Comparison of ENCODE assay signal across 8 cellular contexts in genomic region chr9:130239741-130240241, GRCh38. TPM values are rescaled to one million over a fixed set of nuclear protein-coding genes. Genes with fewer than 3 reads are reported as not detected.
DNase-seq lines count a peak whose midpoint lies in the region; ATAC-seq and TF ChIP-seq lines count a peak whose summit lies in the region.

No MANE protein-coding gene starts in this region.

- intact Hi-C loops in sigmoid colon (cut with DNase I) (loop anchor here (5.0 kb wide), 2 partner anchors 47 to 357 kb away; no protein-coding TSS in a partner anchor), Right ventricle myocardium superior (cut with DNase I) (loop anchor here (5.0 kb wide), 1 partner anchor 352 kb away; no protein-coding TSS in a partner anchor)

- CTCF ChIA-PET in activated CD8-positive, alpha-beta memory T cell treated with anti-CD3 and anti-CD28 coated beads, Interleukin-2, amount 10 ng/mL, durations not matched to agents 7 days and 5 days (lab: Charles Lee) = interaction anchor here (1.3 to 9.9 kb wide), 5 partner anchors 13 to 502 kb away, joined by 3 to 197 read pairs (median 5); no protein-coding TSS in a partner anchor

- no peak for TF ChIP-seq EP300 in sigmoid colon (IDR thresholded peaks at IDR 0.05)

- H3K27me3 ChIP-seq in sigmoid colon = no peaks in the 10 kb centered on the region

- no peak overlapping the region for H3K4me3 ChIP-seq in sigmoid colon

- peaks cover 0 to 3% (median under 1%) of the 10 kb centered on the region in 4 donors for H3K36me3 ChIP-seq in sigmoid colon

- H3K36me3 Mint-ChIP-seq in activated CD8-positive, alpha-beta memory T cell treated with anti-CD3 and anti-CD28 coated beads, Interleukin-2, amount 10 ng/mL, durations not matched to agents 7 days and 5 days = no peaks in the 10 kb centered on the region

- H3K4me1 ChIP-seq in sigmoid colon = peaks cover 0 to 64% (median 56%) of the 10 kb centered on the region in 4 donors

- no peak for TF ChIP-seq POLR2A in sigmoid colon (IDR thresholded peaks at IDR 0.05)

- no peak for TF ChIP-seq CTCF in sigmoid colon (IDR thresholded peaks at IDR 0.05)

- H3K27ac Mint-ChIP-seq in activated CD8-positive, alpha-beta memory T cell treated with anti-CD3 and anti-CD28 coated beads, Interleukin-2, amount 10 ng/mL, durations not matched to agents 7 days and 5 days = peak overlapping the region; percentile 15

- ATAC-seq in GM19025 (IDR thresholded peaks at IDR 0.05; ENCODE audit: low read depth, unreplicated experiment) (peak; percentile 53), HG03175 (IDR thresholded peaks at IDR 0.05; ENCODE audit: unreplicated experiment) (peak; percentile 44), Right ventricle myocardium superior (ENCODE audit: poor library complexity) (no peak)
- ATAC-seq in activated CD8-positive, alpha-beta memory T cell treated with anti-CD3 and anti-CD28 coated beads, Interleukin-2, amount 10 ng/mL, durations not matched to agents 7 days and 5 days = peak; percentile 28

- DNase-seq in activated CD8-positive, alpha-beta memory T cell treated with anti-CD3 and anti-CD28 coated beads, Interleukin-2, amount 10 ng/mL, durations not matched to agents 7 days and 5 days = peak; percentile 57
- peak; percentile 68 for DNase-seq in sigmoid colon
- no peak for DNase-seq in HuH-7.5 (ENCODE audit: low spot score)
- DNase-seq in Right ventricle myocardium superior = no peak
- DNase-seq in NCI-H446 treated with DMSO at 0.1 percent for 48 hours (lab: John Stamatoyannopoulos, UW) = no peak
- no peak for DNase-seq in OCI-M1 (lab: John Stamatoyannopoulos, UW)

- 36 to 42% methylated on average over 9 of the region's 9 CpGs for WGBS in sigmoid colon, 2 donors

- peaks cover 40% of the 10 kb centered on the region for H3K4me1 Mint-ChIP-seq in activated CD8-positive, alpha-beta memory T cell treated with anti-CD3 and anti-CD28 coated beads, Interleukin-2, amount 10 ng/mL, durations not matched to agents 7 days and 5 days

- no peaks in the 10 kb centered on the region for H3K9me3 Mint-ChIP-seq in activated CD8-positive, alpha-beta memory T cell treated with anti-CD3 and anti-CD28 coated beads, Interleukin-2, amount 10 ng/mL, durations not matched to agents 7 days and 5 days (ENCODE audit: low read depth)

- no peak overlapping the region for H3K4me3 Mint-ChIP-seq in activated CD8-positive, alpha-beta memory T cell treated with anti-CD3 and anti-CD28 coated beads, Interleukin-2, amount 10 ng/mL, durations not matched to agents 7 days and 5 days

- no peaks in the 10 kb centered on the region for H3K27me3 Mint-ChIP-seq in activated CD8-positive, alpha-beta memory T cell treated with anti-CD3 and anti-CD28 coated beads, Interleukin-2, amount 10 ng/mL, durations not matched to agents 7 days and 5 days

- H3K27ac ChIP-seq in sigmoid colon = peak overlapping the region; percentile 17 to 92 (median 79)

- no peaks in the 10 kb centered on the region for H3K9me3 ChIP-seq in sigmoid colon

RNA-seq across cellular contexts. Expression of gene HMCN2, which starts 25.8 kb away (rescaled TPM):
- total RNA-seq in activated CD8-positive, alpha-beta memory T cell treated with anti-CD3 and anti-CD28 coated beads, Interleukin-2, amount 10 ng/mL, durations not matched to agents 7 days and 5 days = not detected
- total RNA-seq in sigmoid colon (100 to 1,000 TPM in 1 of 4 donors, 10 to 100 TPM in 2, 1 to 10 TPM in 1; 8.2 to 106 (median 35.7) TPM), Right ventricle myocardium superior (5.2 TPM)
- polyA plus RNA-seq in sigmoid colon = 10 to 100 TPM in 1 of 3 donors, 1 to 10 TPM in 2; 3.6 to 44.0 (median 6.0) TPM

Comparison
In these comparisons a context has a peak if more than half of its experiments do, and no peak if none do; other contexts are left out.
1. DNase-seq: peak in activated CD8-positive, alpha-beta memory T cell treated with anti-CD3 and anti-CD28 coated beads, Interleukin-2, amount 10 ng/mL, durations not matched to agents 7 days and 5 days (single experiment) and sigmoid colon (single experiment); none in HuH-7.5 (single experiment), Right ventricle myocardium superior (single experiment), NCI-H446 treated with DMSO at 0.1 percent for 48 hours (single experiment) and OCI-M1 (single experiment).